10 cellular contexts compared by ENCODE assay signal in the genomic region with DNA sequence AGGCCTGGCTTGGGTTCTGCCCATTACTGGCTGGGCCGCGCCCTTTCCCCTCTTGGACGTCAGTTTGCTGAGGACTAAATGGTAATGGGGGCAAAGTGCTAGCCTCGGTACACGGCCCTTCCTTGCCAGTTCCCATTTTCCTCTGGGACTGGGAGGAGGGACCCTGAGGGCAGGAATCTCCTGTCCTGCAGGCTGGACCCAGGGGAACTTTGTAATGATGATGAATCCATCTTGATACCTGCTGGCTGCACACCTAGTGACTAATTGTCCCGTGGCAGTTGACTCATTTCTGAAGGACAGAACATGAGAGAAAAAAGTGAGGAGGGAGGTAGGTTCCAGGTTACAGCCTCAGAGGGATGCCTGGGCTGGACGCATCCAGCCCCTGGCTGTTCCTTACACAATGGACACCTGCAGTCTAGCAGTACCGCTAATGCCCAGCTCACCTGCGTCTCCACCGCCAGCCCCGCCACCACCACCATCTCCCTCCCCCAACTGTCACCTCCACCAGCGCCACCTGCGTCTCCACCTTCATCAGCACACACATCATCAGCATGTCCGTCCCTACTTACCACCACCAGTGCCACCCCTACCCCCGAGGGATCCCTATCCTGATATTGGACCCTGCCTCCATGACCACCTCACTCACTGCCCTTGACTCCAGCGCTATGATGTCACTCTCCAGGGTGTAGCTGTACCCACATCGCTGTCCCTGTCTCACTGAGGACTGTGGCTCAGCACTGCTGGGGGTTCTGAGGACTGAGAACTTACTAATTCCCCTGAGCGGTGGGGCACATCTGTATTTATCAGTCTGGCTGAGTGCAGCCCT. TPM values are rescaled to one million over a fixed set of nuclear protein-coding genes. Genes with fewer than 3 reads are reported as not detected.
A peak's percentile ranks its signal among the peaks of the same experiment; 100 is the strongest.
DNase-seq lines count a peak whose midpoint lies in the region; ATAC-seq lines count a peak whose summit lies in the region.
"Had no signal": no experiment of that assay in that cellular context is flagged by ENCODE, and none has a peak within 500 bp of the region (broad histone marks: within the 10 kb centered on the region; RNA-seq: fewer than 3 reads in every experiment).

No MANE protein-coding gene starts in this region.

- DNase-seq in NCI-H748 (lab: John Stamatoyannopoulos, UW; ENCODE audit: unreplicated experiment) (peak; percentile 48), NCI-H748 treated with DMSO at 0.1 percent for 48 hours (lab: John Stamatoyannopoulos, UW) (no peak), DMS53 treated with DMSO at 0.1 percent for 48 hours (lab: John Stamatoyannopoulos, UW; ENCODE audit: unreplicated experiment) (peak; percentile 41), GOT3 (lab: John Stamatoyannopoulos, UW) (no peak)
- DNase-seq in naive thymus-derived CD8-positive, alpha-beta T cell, result peak in 1 of 10 donors; percentile 60
- DNase-seq: NCI-H1436 had no signal

- H3K36me3 Mint-ChIP-seq in activated T-helper 17 cell treated with anti-CD3 and anti-CD28 coated beads, Interleukin-2, amount 50 U/mL, for 72 hours (ENCODE audit: low read depth), result no peaks in the 10 kb centered on the region
- no peaks in the 10 kb centered on the region for H3K36me3 Mint-ChIP-seq in naive thymus-derived CD8-positive, alpha-beta T cell

- ATAC-seq in activated T-helper 17 cell treated with anti-CD3 and anti-CD28 coated beads, Interleukin-2, amount 50 U/mL, for 72 hours (replicated peaks), result peak; percentile 82
- ATAC-seq in naive thymus-derived CD8-positive, alpha-beta T cell, result peak in 1 of 2 donors; percentile 8
- ATAC-seq in GM19455 (IDR thresholded peaks at IDR 0.05; ENCODE audit: unreplicated experiment) (no peak), GM21423 (IDR thresholded peaks at IDR 0.05; ENCODE audit: unreplicated experiment) (no peak)

- H3K27me3 Mint-ChIP-seq in activated T-helper 17 cell treated with anti-CD3 and anti-CD28 coated beads, Interleukin-2, amount 50 U/mL, for 72 hours, result no peaks in the 10 kb centered on the region
- no peaks in the 10 kb centered on the region for H3K27me3 Mint-ChIP-seq in naive thymus-derived CD8-positive, alpha-beta T cell

- peak overlapping the region; percentile 37 for H3K4me3 Mint-ChIP-seq in activated T-helper 17 cell treated with anti-CD3 and anti-CD28 coated beads, Interleukin-2, amount 50 U/mL, for 72 hours
- peak overlapping the region in 4 of 10 donors; percentile 29 to 64 (median 40) for H3K4me3 Mint-ChIP-seq in naive thymus-derived CD8-positive, alpha-beta T cell

- peaks cover 10% of the 10 kb centered on the region for H3K4me1 Mint-ChIP-seq in activated T-helper 17 cell treated with anti-CD3 and anti-CD28 coated beads, Interleukin-2, amount 50 U/mL, for 72 hours
- peaks cover 28 to 79% (median 59%) of the 10 kb centered on the region in 4 donors for H3K4me1 Mint-ChIP-seq in naive thymus-derived CD8-positive, alpha-beta T cell

- no peaks in the 10 kb centered on the region for H3K9me3 Mint-ChIP-seq in activated T-helper 17 cell treated with anti-CD3 and anti-CD28 coated beads, Interleukin-2, amount 50 U/mL, for 72 hours
- no peaks in the 10 kb centered on the region for H3K9me3 Mint-ChIP-seq in naive thymus-derived CD8-positive, alpha-beta T cell

- peak overlapping the region; percentile 68 for H3K27ac Mint-ChIP-seq in activated T-helper 17 cell treated with anti-CD3 and anti-CD28 coated beads, Interleukin-2, amount 50 U/mL, for 72 hours
- H3K27ac Mint-ChIP-seq in naive thymus-derived CD8-positive, alpha-beta T cell, result peak overlapping the region; percentile 36 to 93 (median 76)

- POLR2A ChIA-PET in naive thymus-derived CD8-positive, alpha-beta T cell (lab: Charles Lee), result interaction anchor here (0.8 to 13.3 kb wide), 4 partner anchors 15 to 137 kb away, joined by 3 to 346 read pairs (median 4); a partner anchor contains a TSS

RNA-seq across cellular contexts. Expression of a gene that starts 4.3 kb away (rescaled TPM):
- under 1 TPM; 0.50 to 0.69 TPM for total RNA-seq in activated T-helper 17 cell treated with anti-CD3 and anti-CD28 coated beads, Interleukin-2, amount 50 U/mL, for 72 hours
- 1 to 10 TPM; 3.6 to 4.8 TPM for total RNA-seq in naive thymus-derived CD8-positive, alpha-beta T cell
- under 1 TPM in 1 of 3 donors, not detected in 2; 0.26 TPM for polyA plus RNA-seq in naive thymus-derived CD8-positive, alpha-beta T cell
- total RNA-seq: pulmonary artery endothelial cell had no signal

RNA-seq across cellular contexts. Expression of a gene that starts 16.3 kb away (rescaled TPM):
- 10 to 100 TPM; 85.3 to 88.1 TPM for total RNA-seq in activated T-helper 17 cell treated with anti-CD3 and anti-CD28 coated beads, Interleukin-2, amount 50 U/mL, for 72 hours
- total RNA-seq in naive thymus-derived CD8-positive, alpha-beta T cell, result 100 to 1,000 TPM; 271 to 281 TPM
- 1 to 10 TPM; 1.2 to 4.1 (median 3.2) TPM for polyA plus RNA-seq in naive thymus-derived CD8-positive, alpha-beta T cell

RNA-seq across cellular contexts. Expression of a gene that starts 56.5 kb away (rescaled TPM):
- total RNA-seq in activated T-helper 17 cell treated with anti-CD3 and anti-CD28 coated beads, Interleukin-2, amount 50 U/mL, for 72 hours, result 1 to 10 TPM; 4.8 to 8.9 TPM
- total RNA-seq in naive thymus-derived CD8-positive, alpha-beta T cell, result under 1 TPM in 1 of 2 experiments, not detected in 1; 0.11 TPM
- under 1 TPM in 2 of 3 donors, not detected in 1; 0.06 to 0.27 TPM for polyA plus RNA-seq in naive thymus-derived CD8-positive, alpha-beta T cell

Comparison
In these comparisons a context has a peak if more than half of its experiments do, and no peak if none do; other contexts are left out.
1. DNase-seq: peak in NCI-H748 (single experiment) and DMS53 treated with DMSO at 0.1 percent for 48 hours (single experiment); none in NCI-H748 treated with DMSO at 0.1 percent for 48 hours (single experiment) and GOT3 (single experiment).
2. RNA of a gene that starts 56.5 kb away (total RNA-seq): 4.8 to 8.9 TPM in activated T-helper 17 cell treated with anti-CD3 and anti-CD28 coated beads, Interleukin-2, amount 50 U/mL, for 72 hours; 0.11 TPM in naive thymus-derived CD8-positive, alpha-beta T cell; every median in the first group is over 4 times any median in the second.